Comparison of ENCODE assay signal across 22 cellular contexts in genomic region chr2:46824611-46825010, GRCh38.
"Had no signal": no experiment of that assay in that cellular context is flagged by ENCODE, and none has a peak within 500 bp of the region (broad histone marks: within the 10 kb centered on the region; RNA-seq: fewer than 3 reads in every experiment).

No MANE protein-coding gene starts in this region.

- H3K27ac ChIP-seq: cardiac muscle cell, esophagus squamous epithelium, left lung, neutrophil, pancreas, psoas muscle, right atrium auricular region, spleen, WERI-Rb-1 had no signal

- H3K36me3 ChIP-seq: cardiac muscle cell, esophagus squamous epithelium, left lung, neutrophil, pancreas, right atrium auricular region, spleen, WERI-Rb-1 had no signal

- H3K4me1 ChIP-seq: esophagus squamous epithelium, left lung, pancreas, spleen had no signal

- DNase-seq: activated CD4-positive, alpha-beta T cell treated with anti-CD3 and anti-CD28 coated beads, Interleukin-2, amount 10 ng/mL, durations not matched to agents 7 days and 5 days; activated CD4-positive, CD25-positive, alpha-beta regulatory T cell treated with anti-CD3 and anti-CD28 coated beads, Interleukin-2, amount 50 U/mL, for 72 hours; activated CD8-positive, alpha-beta T cell treated with anti-CD3 and anti-CD28 coated beads, Interleukin-2, amount 10 ng/mL, durations not matched to agents 7 days and 5 days; activated naive CD4-positive, alpha-beta T cell treated with anti-CD3 and anti-CD28 coated beads, Interleukin-2, amount 10 ng/mL, durations not matched to agents 7 days and 5 days; activated T-cell treated with anti-CD3 and anti-CD28 coated beads, Interleukin-2, amount 50 U/mL, for 48 hours; amygdala; effector CD8-positive, alpha-beta T cell; esophagus squamous epithelium; left lung; midbrain; natural killer cell; pancreas; psoas muscle; spleen; stimulated activated CD4-positive, alpha-beta T cell treated with anti-CD3 and anti-CD28 coated beads, Interleukin-4, amount 100 ng/mL, for 1 hour; stimulated activated naive CD4-positive, alpha-beta T cell; T-helper 1 cell; WERI-Rb-1 had no signal

- ATAC-seq: activated CD8-positive, alpha-beta T cell treated with anti-CD3 and anti-CD28 coated beads, Interleukin-2, amount 10 ng/mL, durations not matched to agents 7 days and 5 days; left lung; natural killer cell; pancreas; psoas muscle had no signal

- H3K9me3 ChIP-seq: esophagus squamous epithelium, left lung, neutrophil, pancreas, psoas muscle, right atrium auricular region had no signal

- H3K27me3 ChIP-seq: cardiac muscle cell, esophagus squamous epithelium, left lung, neutrophil, pancreas, right atrium auricular region had no signal

- H3K4me3 ChIP-seq: cardiac muscle cell, esophagus squamous epithelium, left lung, lung, pancreas, psoas muscle, right atrium auricular region, spleen had no signal
